In genomic region chr11:107009190-107009589, GRCh38 we compare ENCODE assay signal across 22 cellular contexts. TPM values are rescaled to one million over a fixed set of nuclear protein-coding genes. Genes with fewer than 3 reads are reported as not detected.
"Had no signal": no experiment of that assay in that cellular context is flagged by ENCODE, and none has a peak within 500 bp of the region (broad histone marks: within the 10 kb centered on the region; RNA-seq: fewer than 3 reads in every experiment).

No MANE protein-coding gene starts in this region.

- H3K27ac ChIP-seq: ascending aorta, brain microvascular endothelial cell, colonic mucosa, epithelial cell of prostate, heart left ventricle, ovary, prostate gland, upper lobe of right lung had no signal

- H3K4me3 Mint-ChIP-seq: activated CD8-positive, alpha-beta T cell treated with anti-CD3 and anti-CD28 coated beads, Interleukin-2, amount 10 ng/mL, durations not matched to agents 7 days and 5 days; activated naive CD4-positive, alpha-beta T cell treated with anti-CD3 and anti-CD28 coated beads, Interleukin-2, amount 50 U/mL, for 24 hours; natural killer cell treated with Interleukin-12 subunit alpha and Interleukin-12 subunit beta and Interleukin-15 and Interleukin-18, amount 100 ng/mL, for 72 hours had no signal

- H3K9me3 Mint-ChIP-seq: activated naive CD4-positive, alpha-beta T cell treated with anti-CD3 and anti-CD28 coated beads, Interleukin-2, amount 50 U/mL, for 24 hours had no signal

- H3K4me1 Mint-ChIP-seq: activated naive CD4-positive, alpha-beta T cell treated with anti-CD3 and anti-CD28 coated beads, Interleukin-2, amount 50 U/mL, for 24 hours had no signal

- H3K27me3 ChIP-seq: ascending aorta, brain microvascular endothelial cell, colonic mucosa, heart left ventricle, ovary, upper lobe of right lung had no signal

- H3K27ac Mint-ChIP-seq: activated CD8-positive, alpha-beta T cell treated with anti-CD3 and anti-CD28 coated beads, Interleukin-2, amount 10 ng/mL, durations not matched to agents 7 days and 5 days; activated naive CD4-positive, alpha-beta T cell treated with anti-CD3 and anti-CD28 coated beads, Interleukin-2, amount 50 U/mL, for 24 hours; natural killer cell treated with Interleukin-12 subunit alpha and Interleukin-12 subunit beta and Interleukin-15 and Interleukin-18, amount 100 ng/mL, for 72 hours had no signal

- H3K9me3 ChIP-seq: ascending aorta, colonic mucosa, heart left ventricle, ovary, prostate gland, upper lobe of right lung had no signal

- H3K4me1 ChIP-seq: ascending aorta, colonic mucosa, prostate gland, upper lobe of right lung had no signal

- H3K36me3 Mint-ChIP-seq: activated naive CD4-positive, alpha-beta T cell treated with anti-CD3 and anti-CD28 coated beads, Interleukin-2, amount 50 U/mL, for 24 hours; natural killer cell treated with Interleukin-12 subunit alpha and Interleukin-12 subunit beta and Interleukin-15 and Interleukin-18, amount 100 ng/mL, for 72 hours had no signal

- H3K27me3 Mint-ChIP-seq: activated naive CD4-positive, alpha-beta T cell treated with anti-CD3 and anti-CD28 coated beads, Interleukin-2, amount 50 U/mL, for 24 hours; natural killer cell treated with Interleukin-12 subunit alpha and Interleukin-12 subunit beta and Interleukin-15 and Interleukin-18, amount 100 ng/mL, for 72 hours had no signal

- DNase-seq: activated CD4-positive, alpha-beta T cell treated with anti-CD3 and anti-CD28 coated beads for 1 hour; activated CD4-positive, alpha-beta T cell treated with anti-CD3 and anti-CD28 coated beads, Interleukin-2, amount 50 U/mL, for 1 hour; activated CD8-positive, alpha-beta T cell treated with anti-CD3 and anti-CD28 coated beads, Interleukin-2, amount 10 ng/mL, durations not matched to agents 7 days and 5 days; activated gamma-delta T cell treated with Interleukin-2 at 50 U/mL for 16 hours; activated T-cell treated with anti-CD3 and anti-CD28 coated beads, Interleukin-2, amount 50 U/mL, for 1 hour; brain microvascular endothelial cell; caudate nucleus; colonic mucosa; heart left ventricle; left cardiac atrium; midbrain; ovary; right cardiac atrium; stimulated activated CD4-positive, alpha-beta T cell treated with anti-CD3 and anti-CD28 coated beads, Interleukin-12 subunit alpha, Interleukin-12 subunit beta, amount 100 ng/mL, for 4 hours; stimulated activated CD4-positive, alpha-beta T cell treated with anti-CD3 and anti-CD28 coated beads, Interleukin-4, amount 100 ng/mL, for 4 hours; stimulated activated naive CD8-positive, alpha-beta T cell treated with anti-CD3 and anti-CD28 coated beads, Interleukin-15, Interleukin-2, amounts not matched to agents 100 U/mL and 50 U/mL, for 24 hours; upper lobe of right lung had no signal

- H3K4me3 ChIP-seq: ascending aorta, colonic mucosa, heart left ventricle, ovary, prostate gland, upper lobe of right lung had no signal

- ATAC-seq: activated CD8-positive, alpha-beta T cell treated with anti-CD3 and anti-CD28 coated beads, Interleukin-2, amount 10 ng/mL, durations not matched to agents 7 days and 5 days; heart left ventricle; left cardiac atrium; natural killer cell treated with Interleukin-12 subunit alpha and Interleukin-12 subunit beta and Interleukin-15 and Interleukin-18, amount 100 ng/mL, for 72 hours; right cardiac atrium; stimulated activated naive CD8-positive, alpha-beta T cell treated with anti-CD3 and anti-CD28 coated beads, Interleukin-15, Interleukin-2, amounts not matched to agents 100 U/mL and 50 U/mL, for 24 hours; upper lobe of right lung had no signal

- H3K36me3 ChIP-seq: ascending aorta, brain microvascular endothelial cell, colonic mucosa, heart left ventricle, ovary, prostate gland, upper lobe of right lung had no signal

RNA-seq across cellular contexts. Expression of gene GUCY1A2, which starts 9.1 kb away (rescaled TPM):
- total RNA-seq: activated CD8-positive, alpha-beta T cell treated with anti-CD3 and anti-CD28 coated beads, Interleukin-2, amount 10 ng/mL, durations not matched to agents 7 days and 5 days; natural killer cell treated with Interleukin-12 subunit alpha and Interleukin-12 subunit beta and Interleukin-15 and Interleukin-18, amount 100 ng/mL, for 72 hours had no signal
